In the genomic region with DNA sequence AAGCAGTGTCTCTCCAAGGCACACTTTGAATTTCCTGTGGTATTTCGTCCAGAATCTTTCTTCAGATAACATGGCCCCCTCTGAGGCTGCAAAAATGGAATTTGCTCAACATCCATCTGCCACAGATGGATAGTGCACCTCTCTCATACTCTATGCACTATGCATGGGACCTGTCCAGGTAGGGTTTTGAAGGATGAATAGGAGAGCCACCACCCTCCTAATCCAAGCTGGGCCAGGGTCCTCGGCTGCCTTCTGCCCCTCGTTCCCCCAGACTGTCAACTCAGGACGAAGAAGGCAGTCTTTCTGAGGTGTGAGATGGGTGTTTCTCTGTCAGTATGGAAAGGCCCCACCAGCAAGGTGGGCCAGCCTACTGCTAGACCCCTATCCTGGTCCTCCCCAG, we compare ENCODE assay signal across 15 cellular contexts. TPM values are rescaled to one million over a fixed set of nuclear protein-coding genes. Genes with fewer than 3 reads are reported as not detected.
DNase-seq lines count a peak whose midpoint lies in the region; ATAC-seq and TF ChIP-seq lines count a peak whose summit lies in the region.
"Had no signal": no experiment of that assay in that cellular context is flagged by ENCODE, and none has a peak within 500 bp of the region (broad histone marks: within the 10 kb centered on the region; RNA-seq: fewer than 3 reads in every experiment).

No MANE protein-coding gene starts in this region.

- H3K36me3 ChIP-seq in GM23338 (ENCODE audit: insufficient read depth): peaks cover 14% of the 10 kb centered on the region
- H3K36me3 ChIP-seq in HEK293 (ENCODE audit: control insufficient read depth in 2 of 2, insufficient read depth in 1 of 2, low read length in 2 of 2): no peaks in the 10 kb centered on the region
- H3K36me3 ChIP-seq in endodermal cell (ENCODE audit: control insufficient read depth, insufficient read depth, low read length): no peaks in the 10 kb centered on the region

- H3K27ac Mint-ChIP-seq in GM23338: peak overlapping the region; percentile 76
- peak overlapping the region; percentile 52 for H3K27ac Mint-ChIP-seq in endodermal cell
- H3K27ac Mint-ChIP-seq: B cell; CD4-positive, alpha-beta T cell; IgD-negative memory B cell had no signal

- WGBS in endodermal cell (ENCODE audit: insufficient coverage in 1 of 2, insufficient read length in 1 of 2), 2 experiments: 77% methylated on average over 4 of the region's 4 CpGs; no CpG with 5 or more reads in 1 of the 2 experiments

- H3K4me1 Mint-ChIP-seq in GM23338 (peaks cover 54% of the 10 kb centered on the region), endodermal cell (peaks cover 51% of the 10 kb centered on the region)
- H3K4me1 Mint-ChIP-seq: B cell, IgD-negative memory B cell had no signal

- H3K4me2 ChIP-seq in GM23338: peak overlapping the region; percentile 70

- peaks cover 63% of the 10 kb centered on the region for H3K4me1 ChIP-seq in GM23338 (ENCODE audit: insufficient read depth)
- peaks cover 19% of the 10 kb centered on the region for H3K4me1 ChIP-seq in HEK293 (ENCODE audit: control insufficient read depth, insufficient read depth, low read length)
- H3K4me1 ChIP-seq in endodermal cell (ENCODE audit: control insufficient read depth, insufficient read depth, low read length): peaks cover 13% of the 10 kb centered on the region

- intact Hi-C loops in posterior vena cava (cut with DNase I): no loop called here

- TF ChIP-seq CTCF in GM23338 (conservative IDR thresholded peaks at IDR 0.05; ENCODE audit: low read depth in 2 of 2): no peak
- TF ChIP-seq CTCF in HEK293 (tag by site-specific recombination; IDR thresholded peaks at IDR 0.05): no peak
- no peak for TF ChIP-seq CTCF in endodermal cell (conservative IDR thresholded peaks at IDR 0.05)

- DNase-seq in GM23338 (ENCODE audit: low spot score) (no peak), endodermal cell (no peak), posterior vena cava (ENCODE audit: low spot score) (peak; percentile 24), NCI-H1694 (lab: John Stamatoyannopoulos, UW) (no peak)
- DNase-seq in stimulated activated naive CD4-positive, alpha-beta T cell treated with Interleukin-2 at 50 U/mL for 16 hours (lab: John Stamatoyannopoulos, UW): no peak
- DNase-seq: C1 segment of cervical spinal cord; Calu3; CD4-positive, alpha-beta T cell; DMS 273 treated with DMSO at 0.1 percent for 48 hours had no signal

- H3K27ac ChIP-seq in GM23338 (ENCODE audit: low read depth) (peak overlapping the region; percentile 98), HEK293 (ENCODE audit: extremely low read depth, low read depth, low read length) (no peak overlapping the region), endodermal cell (ENCODE audit: low read depth, low read length) (no peak overlapping the region)

- H3F3A ChIP-seq in GM23338 (replicated peaks; ENCODE audit: low read depth): peaks cover 8% of the 10 kb centered on the region

- no peak overlapping the region for H2AFZ ChIP-seq in GM23338

- H3K27me3 ChIP-seq in GM23338 (ENCODE audit: insufficient read depth): no peaks in the 10 kb centered on the region
- no peaks in the 10 kb centered on the region for H3K27me3 ChIP-seq in endodermal cell (ENCODE audit: control insufficient read depth, insufficient read depth, low read length, poor library complexity, severe bottlenecking)

- H3K9me2 ChIP-seq in GM23338 (ENCODE audit: insufficient read depth): no peaks in the 10 kb centered on the region

- H3K36me3 Mint-ChIP-seq in GM23338 (ENCODE audit: low read depth) (peaks cover 27% of the 10 kb centered on the region), endodermal cell (ENCODE audit: low read depth) (peaks cover 15% of the 10 kb centered on the region)

- CTCF ChIA-PET in HEK293 (lab: Yijun Ruan, JAX): no interaction called here

- no peak for ATAC-seq in GM23338
- no peak for ATAC-seq in GM21367 (IDR thresholded peaks at IDR 0.05; ENCODE audit: unreplicated experiment)
- ATAC-seq: HCT116 had no signal

- H3K9me3 Mint-ChIP-seq in GM23338 (peaks cover 15% of the 10 kb centered on the region), endodermal cell (peaks cover 12% of the 10 kb centered on the region)

- H3K9ac ChIP-seq in endodermal cell (ENCODE audit: extremely low read depth, low read length, poor library complexity, severe bottlenecking): no peak overlapping the region

- H3K27me3 Mint-ChIP-seq in GM23338 (ENCODE audit: insufficient read depth, low read depth, poor library complexity) (peaks cover 16% of the 10 kb centered on the region), endodermal cell (ENCODE audit: insufficient read depth) (no peaks in the 10 kb centered on the region)

- H3K9me3 ChIP-seq in HEK293 (ENCODE audit: control insufficient read depth, insufficient read depth, low read depth, low read length): no peaks in the 10 kb centered on the region
- H3K9me3 ChIP-seq in endodermal cell (ENCODE audit: control insufficient read depth, low read length): peaks cover 8% of the 10 kb centered on the region

- POLR2A ChIA-PET in HEK293 (lab: Yijun Ruan, JAX): no interaction called here

- H3K4me3 ChIP-seq in GM23338: peak overlapping the region; percentile 36; the same call in 1 of the 2 replicates
- H3K4me3 ChIP-seq in HEK293 (ENCODE audit: low read depth, low read length): no peak overlapping the region
- no peak overlapping the region for H3K4me3 ChIP-seq in endodermal cell (ENCODE audit: low read length)

- peaks cover 14% of the 10 kb centered on the region for H4K20me1 ChIP-seq in GM23338 (replicated peaks; ENCODE audit: insufficient read depth)

- H3K4me3 Mint-ChIP-seq in GM23338: peak overlapping the region; percentile 63
- no peak overlapping the region for H3K4me3 Mint-ChIP-seq in endodermal cell
- H3K4me3 Mint-ChIP-seq: B cell; CD4-positive, alpha-beta T cell; IgD-negative memory B cell had no signal

- H3K79me2 ChIP-seq in GM23338 (replicated peaks; ENCODE audit: insufficient read depth): peaks cover 54% of the 10 kb centered on the region

TF ChIP-seq in GM23338, 12 proteins besides CTCF, POLR2A, EP300 and RAD21 (continues in another document):
- TF ChIP-seq POLR2AphosphoS5 (IDR thresholded peaks at IDR 0.05; ENCODE audit: low read depth) (no peak), EZH2 (IDR thresholded peaks at IDR 0.05; ENCODE audit: low read depth, unreplicated experiment) (no peak)
- TF ChIP-seq, protein P1, sequence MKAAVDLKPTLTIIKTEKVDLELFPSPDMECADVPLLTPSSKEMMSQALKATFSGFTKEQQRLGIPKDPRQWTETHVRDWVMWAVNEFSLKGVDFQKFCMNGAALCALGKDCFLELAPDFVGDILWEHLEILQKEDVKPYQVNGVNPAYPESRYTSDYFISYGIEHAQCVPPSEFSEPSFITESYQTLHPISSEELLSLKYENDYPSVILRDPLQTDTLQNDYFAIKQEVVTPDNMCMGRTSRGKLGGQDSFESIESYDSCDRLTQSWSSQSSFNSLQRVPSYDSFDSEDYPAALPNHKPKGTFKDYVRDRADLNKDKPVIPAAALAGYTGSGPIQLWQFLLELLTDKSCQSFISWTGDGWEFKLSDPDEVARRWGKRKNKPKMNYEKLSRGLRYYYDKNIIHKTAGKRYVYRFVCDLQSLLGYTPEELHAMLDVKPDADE (IDR thresholded peaks at IDR 0.05): no peak

TF ChIP-seq in HEK293, 187 proteins besides CTCF, POLR2A, EP300 and RAD21 (continues in another document):
- TF ChIP-seq ZNF843 (tag by site-specific recombination; IDR thresholded peaks at IDR 0.05) (no peak), ZFP3 (tag by site-specific recombination; IDR thresholded peaks at IDR 0.05; ENCODE audit: low read depth) (peak; percentile 61), REPIN1 (tag by site-specific recombination; IDR thresholded peaks at IDR 0.05; ENCODE audit: low read depth) (no peak), ZNF549 (tag by site-specific recombination; IDR thresholded peaks at IDR 0.05) (no peak)
- TF ChIP-seq, protein P2, sequence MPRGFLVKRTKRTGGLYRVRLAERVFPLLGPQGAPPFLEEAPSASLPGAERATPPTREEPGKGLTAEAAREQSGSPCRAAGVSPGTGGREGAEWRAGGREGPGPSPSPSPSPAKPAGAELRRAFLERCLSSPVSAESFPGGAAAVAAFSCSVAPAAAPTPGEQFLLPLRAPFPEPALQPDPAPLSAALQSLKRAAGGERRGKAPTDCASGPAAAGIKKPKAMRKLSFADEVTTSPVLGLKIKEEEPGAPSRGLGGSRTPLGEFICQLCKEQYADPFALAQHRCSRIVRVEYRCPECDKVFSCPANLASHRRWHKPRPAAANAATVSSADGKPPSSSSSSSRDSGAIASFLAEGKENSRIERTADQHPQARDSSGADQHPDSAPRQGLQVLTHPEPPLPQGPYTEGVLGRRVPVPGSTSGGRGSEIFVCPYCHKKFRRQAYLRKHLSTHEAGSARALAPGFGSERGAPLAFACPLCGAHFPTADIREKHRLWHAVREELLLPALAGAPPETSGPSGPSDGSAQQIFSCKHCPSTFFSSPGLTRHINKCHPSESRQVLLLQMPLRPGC (tag by site-specific recombination; IDR thresholded peaks at IDR 0.05): no peak
- TF ChIP-seq, protein P3, sequence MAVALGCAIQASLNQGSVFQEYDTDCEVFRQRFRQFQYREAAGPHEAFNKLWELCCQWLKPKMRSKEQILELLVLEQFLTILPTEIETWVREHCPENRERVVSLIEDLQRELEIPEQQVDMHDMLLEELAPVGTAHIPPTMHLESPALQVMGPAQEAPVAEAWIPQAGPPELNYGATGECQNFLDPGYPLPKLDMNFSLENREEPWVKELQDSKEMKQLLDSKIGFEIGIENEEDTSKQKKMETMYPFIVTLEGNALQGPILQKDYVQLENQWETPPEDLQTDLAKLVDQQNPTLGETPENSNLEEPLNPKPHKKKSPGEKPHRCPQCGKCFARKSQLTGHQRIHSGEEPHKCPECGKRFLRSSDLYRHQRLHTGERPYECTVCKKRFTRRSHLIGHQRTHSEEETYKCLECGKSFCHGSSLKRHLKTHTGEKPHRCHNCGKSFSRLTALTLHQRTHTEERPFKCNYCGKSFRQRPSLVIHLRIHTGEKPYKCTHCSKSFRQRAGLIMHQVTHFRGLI (tag by site-specific recombination; IDR thresholded peaks at IDR 0.05): no peak

RNA-seq across cellular contexts. Expression of a gene that starts 56.4 kb away (rescaled TPM):
- total RNA-seq in GM23338 (2014; rRNA removed; shearing (Covaris generic)): 6.8 and 7.2 TPM in 2 replicates
- polyA plus RNA-seq in GM23338 (2016; fragmentation: Nextera tagmentation; extraction: Ambion mirVana): 1.0 and 1.5 TPM in 2 replicates
- total RNA-seq in endodermal cell (10 to 100 TPM in 1 of 2 donors, 1 to 10 TPM in 1; 4.4 to 17.8 TPM), posterior vena cava (10 to 100 TPM; 22.9 to 41.8 TPM)
- 41.5 TPM for polyA plus RNA-seq in endodermal cell (2013, experiment 1 of 2)
- 44.1 TPM for polyA plus RNA-seq in endodermal cell (2013, experiment 2 of 2)
- total RNA-seq: HT-29 had no signal
- polyA plus RNA-seq: IgD-negative memory B cell had no signal
